Comparison of ENCODE assay signal across 17 cellular contexts in the genomic region with DNA sequence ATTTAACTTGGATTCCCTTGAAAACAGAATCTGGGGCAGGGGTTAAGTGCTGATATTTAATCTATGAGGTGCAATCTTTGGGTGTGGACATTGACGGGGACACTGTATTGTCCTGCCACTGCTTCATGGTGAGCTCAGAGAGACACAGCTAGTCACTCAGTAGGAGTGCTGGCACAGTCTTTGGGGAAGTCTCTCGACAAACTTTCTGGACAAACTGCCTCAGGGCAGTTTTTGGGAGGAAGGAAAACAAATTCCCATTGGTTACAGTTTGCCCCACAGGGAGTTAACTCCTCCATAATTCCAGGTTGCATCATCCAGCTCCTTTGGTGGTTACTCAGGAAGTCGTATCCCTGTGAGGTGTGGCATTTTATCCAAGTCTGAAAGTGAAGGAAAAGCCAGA. TPM values are rescaled to one million over a fixed set of nuclear protein-coding genes. Genes with fewer than 3 reads are reported as not detected.
DNase-seq lines count a peak whose midpoint lies in the region; ATAC-seq and TF ChIP-seq lines count a peak whose summit lies in the region.
"Had no signal": no experiment of that assay in that cellular context is flagged by ENCODE, and none has a peak within 500 bp of the region (broad histone marks: within the 10 kb centered on the region; RNA-seq: fewer than 3 reads in every experiment).

No MANE protein-coding gene starts in this region.

- H3K9me2 ChIP-seq in HCT116 (ENCODE audit: insufficient read depth): no peaks in the 10 kb centered on the region

- TF ChIP-seq POLR2A in HCT116 (IDR thresholded peaks at IDR 0.05; ENCODE audit: borderline replicate concordance, extremely low read depth, insufficient read depth, insufficient read length): no peak

- H3K27ac ChIP-seq in HCT116 (ENCODE audit: low read depth, low read length) (no peak overlapping the region), foreskin keratinocyte (no peak overlapping the region)

- H3K4me3 Mint-ChIP-seq in WTC11 (no peak overlapping the region), glutamatergic neuron (ENCODE audit: unreplicated experiment) (no peak overlapping the region)
- H3K4me3 Mint-ChIP-seq: activated T-cell treated with anti-CD3 and anti-CD28 coated beads, Interleukin-2, amount 50 U/mL, for 4 hours; dendritic cell treated with granulocyte-macrophage colony-stimulating factor and Interleukin-4, amounts not matched to agents 40 ng/mL and 50 ng/mL, for 4 days; T-helper 17 cell had no signal

- intact Hi-C loops in HCT116 (cut with micrococcal nuclease): loop anchor here (1.0 kb wide), 1 partner anchor 18 kb away; the partner anchor contains the start of genes HNRNPK and RMI1

- peak; percentile 46 for DNase-seq in AG09309 (ENCODE audit: low read depth)
- no peak for DNase-seq in HCT116 (ENCODE audit: low read depth, low spot score)
- no peak for DNase-seq in WTC11 (ENCODE audit: low spot score)
- DNase-seq in foreskin keratinocyte: peak; percentile 30 to 61
- DNase-seq in glutamatergic neuron: no peak
- DNase-seq: activated CD4-positive, alpha-beta T cell treated with anti-CD3 and anti-CD28 coated beads, Interleukin-2, amount 50 U/mL, for 1 hour; activated T-cell treated with anti-CD3 and anti-CD28 coated beads, Interleukin-2, amount 50 U/mL, for 4 hours; aorta; DMS153; foreskin melanocyte; NCI-H1092 treated with DMSO at 0.1 percent for 48 hours; NCI-H510A; T-helper 17 cell had no signal

- H3K36me3 Mint-ChIP-seq in WTC11: peaks cover 4% of the 10 kb centered on the region
- no peaks in the 10 kb centered on the region for H3K36me3 Mint-ChIP-seq in glutamatergic neuron (ENCODE audit: unreplicated experiment)

- no peak for TF ChIP-seq RAD21 in HCT116 (IDR thresholded peaks at IDR 0.05; ENCODE audit: low read depth)

- H3K27me3 ChIP-seq in HCT116 (ENCODE audit: insufficient read depth, low read length) (no peaks in the 10 kb centered on the region), foreskin keratinocyte (no peaks in the 10 kb centered on the region)

- H4K20me1 ChIP-seq in HCT116 (ENCODE audit: insufficient read depth): peaks cover 5% of the 10 kb centered on the region; the same call in 1 of the 2 replicates

- RAD21 ChIA-PET in HCT116 (lab: Charles Lee; ENCODE audit: low non-redundant PET in 1 of 2, low total read pairs in 2 of 2, uncharacterized antibody in 2 of 2, unreplicated experiment in 2 of 2): no interaction called here

- BruUV-seq in HCT116 (replicated peaks; lab: Mats Ljungman, UMichigan): no TSS peak

- H3K36me3 ChIP-seq in HCT116 (ENCODE audit: control insufficient read depth in 1 of 2, insufficient read depth in 2 of 2, low read length in 2 of 2): peaks cover 0 to 3% of the 10 kb centered on the region in 2 experiments; a peak in 1 of 4 replicates

- no peaks in the 10 kb centered on the region for H3K9me3 Mint-ChIP-seq in WTC11
- H3K9me3 Mint-ChIP-seq in glutamatergic neuron (ENCODE audit: unreplicated experiment): peaks cover 8% of the 10 kb centered on the region
- H3K9me3 Mint-ChIP-seq: activated T-cell treated with anti-CD3 and anti-CD28 coated beads, Interleukin-2, amount 50 U/mL, for 4 hours; dendritic cell treated with granulocyte-macrophage colony-stimulating factor and Interleukin-4, amounts not matched to agents 40 ng/mL and 50 ng/mL, for 4 days had no signal

- H3K9ac ChIP-seq in HCT116 (ENCODE audit: low read length): no peak overlapping the region

- no peak overlapping the region for H3K4me2 ChIP-seq in HCT116 (ENCODE audit: low read length)

- TF ChIP-seq CTCF in AG09309 (IDR thresholded peaks at IDR 0.05; ENCODE audit: control insufficient read depth, insufficient read depth, low read depth, low read length, missing control alignments) (no peak), HCT116 (IDR thresholded peaks at IDR 0.05 in 2 of 3, conservative IDR thresholded peaks at IDR 0.05 in 1 of 3; ENCODE audit: borderline replicate concordance in 1 of 3, insufficient read depth in 1 of 3, low read depth in 2 of 3, low read length in 2 of 3) (no peak), WTC11 (IDR thresholded peaks at IDR 0.05) (no peak), foreskin keratinocyte (conservative IDR thresholded peaks at IDR 0.05) (no peak), glutamatergic neuron (IDR thresholded peaks at IDR 0.05; ENCODE audit: partially characterized antibody, unreplicated experiment) (no peak)

- CTCF ChIA-PET in HCT116 (lab: Charles Lee): interaction anchor here (2.3 kb wide), 1 partner anchor 299 kb away, joined by 7 read pairs; no protein-coding TSS in a partner anchor
- CTCF ChIA-PET in WTC11 (lab: Charles Lee): interaction anchor here (1.4 kb wide), 1 partner anchor 42 kb away, joined by 7 read pairs; no protein-coding TSS in a partner anchor

- H3K27ac Mint-ChIP-seq in WTC11: no peak overlapping the region
- H3K27ac Mint-ChIP-seq in glutamatergic neuron (ENCODE audit: unreplicated experiment): no peak overlapping the region
- H3K27ac Mint-ChIP-seq: dendritic cell treated with granulocyte-macrophage colony-stimulating factor and Interleukin-4, amounts not matched to agents 40 ng/mL and 50 ng/mL, for 4 days had no signal

- ATAC-seq in HCT116: no peak
- ATAC-seq in WTC11: no peak
- peak; percentile 60 for ATAC-seq in foreskin keratinocyte
- no peak for ATAC-seq in HG02840 (IDR thresholded peaks at IDR 0.05; ENCODE audit: low FRiP score, unreplicated experiment)
- no peak for ATAC-seq in HG02588 (IDR thresholded peaks at IDR 0.05; ENCODE audit: unreplicated experiment)
- no peak for ATAC-seq in GM21515 (IDR thresholded peaks at IDR 0.05; ENCODE audit: unreplicated experiment)
- ATAC-seq: activated T-cell treated with anti-CD3 and anti-CD28 coated beads, Interleukin-2, amount 50 U/mL, for 4 hours; T-helper 17 cell had no signal

- no peaks in the 10 kb centered on the region for H3K79me2 ChIP-seq in HCT116 (ENCODE audit: insufficient read depth, low read length)

- H3K4me1 ChIP-seq in HCT116 (ENCODE audit: control insufficient read depth in 1 of 2, insufficient read depth in 2 of 2, low read length in 2 of 2) (peaks cover 5 to 6% of the 10 kb centered on the region in 2 experiments; a peak in 3 of 4 replicates), foreskin keratinocyte (no peaks in the 10 kb centered on the region)

- H3K4me1 Mint-ChIP-seq in WTC11 (peaks cover 2% of the 10 kb centered on the region), glutamatergic neuron (ENCODE audit: low read depth, unreplicated experiment) (peaks cover 14% of the 10 kb centered on the region)

- H3K4me3 ChIP-seq in AG09309 (ENCODE audit: control insufficient read depth, low read depth, low read length) (no peak overlapping the region), HCT116 (replicated peaks in 1 of 2; ENCODE audit: low read depth in 1 of 2, low read length in 2 of 2) (no peak overlapping the region)

- H3K27me3 Mint-ChIP-seq in WTC11 (ENCODE audit: low read depth) (peaks cover 10% of the 10 kb centered on the region), glutamatergic neuron (ENCODE audit: unreplicated experiment) (peaks cover 2% of the 10 kb centered on the region)
- H3K27me3 Mint-ChIP-seq: dendritic cell treated with granulocyte-macrophage colony-stimulating factor and Interleukin-4, amounts not matched to agents 40 ng/mL and 50 ng/mL, for 4 days; T-helper 17 cell had no signal

- POLR2A ChIA-PET in HCT116 (lab: Charles Lee): interaction anchor here (1.3 kb wide), 1 partner anchor 18 kb away, joined by 5 read pairs; the partner anchor contains the start of genes HNRNPK and RMI1
- POLR2A ChIA-PET in WTC11 (lab: Charles Lee): interaction anchor here (0.7 to 4.6 kb wide), 2 partner anchors 18 to 129 kb away, joined by 3 to 24 read pairs; partner anchors contain the start of genes HNRNPK and RMI1

- H2AFZ ChIP-seq in HCT116 (ENCODE audit: low read depth, low read length, poor library complexity, severe bottlenecking): no peak overlapping the region

- no peaks in the 10 kb centered on the region for H3K9me3 ChIP-seq in HCT116 (ENCODE audit: control insufficient read depth in 1 of 2, insufficient read depth in 1 of 2, low read depth in 1 of 2, low read length in 2 of 2)

TF ChIP-seq in HCT116, 20 proteins besides CTCF, POLR2A, EP300 and RAD21 (continues in another document):
- peak; percentile 62; the same call in 1 of the 2 replicates for TF ChIP-seq ATF3 (IDR thresholded peaks at IDR 0.05)
- 0 out of 2 replicates have a peak, but pooled peaks have one; percentile 20 for TF ChIP-seq SP1 (IDR thresholded peaks at IDR 0.05; ENCODE audit: low read depth)
- TF ChIP-seq CEBPB (IDR thresholded peaks at IDR 0.05; ENCODE audit: low read depth): peak; percentile 78
- TF ChIP-seq ZFX (IDR thresholded peaks at IDR 0.05): no peak

TF ChIP-seq in WTC11, 78 proteins besides CTCF, POLR2A, EP300 and RAD21:
- TF ChIP-seq, protein P1, sequence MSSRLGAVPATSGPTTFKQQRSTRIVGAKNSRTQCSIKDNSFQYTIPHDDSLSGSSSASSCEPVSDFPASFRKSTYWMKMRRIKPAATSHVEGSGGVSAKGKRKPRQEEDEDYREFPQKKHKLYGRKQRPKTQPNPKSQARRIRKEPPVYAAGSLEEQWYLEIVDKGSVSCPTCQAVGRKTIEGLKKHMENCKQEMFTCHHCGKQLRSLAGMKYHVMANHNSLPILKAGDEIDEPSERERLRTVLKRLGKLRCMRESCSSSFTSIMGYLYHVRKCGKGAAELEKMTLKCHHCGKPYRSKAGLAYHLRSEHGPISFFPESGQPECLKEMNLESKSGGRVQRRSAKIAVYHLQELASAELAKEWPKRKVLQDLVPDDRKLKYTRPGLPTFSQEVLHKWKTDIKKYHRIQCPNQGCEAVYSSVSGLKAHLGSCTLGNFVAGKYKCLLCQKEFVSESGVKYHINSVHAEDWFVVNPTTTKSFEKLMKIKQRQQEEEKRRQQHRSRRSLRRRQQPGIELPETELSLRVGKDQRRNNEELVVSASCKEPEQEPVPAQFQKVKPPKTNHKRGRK (CRISPR knock-in tag; IDR thresholded peaks at IDR 0.05; ENCODE audit: borderline replicate concordance): no peak
- TF ChIP-seq GABPB1 (CRISPR knock-in tag; IDR thresholded peaks at IDR 0.05): peak; percentile 62

RNA-seq across cellular contexts. Expression of gene HNRNPK, which starts 17.9 kb away (rescaled TPM):
- total RNA-seq in HCT116 (2021; ENCODE audit: unreplicated experiment) (624 TPM), WTC11 (2021) (634 to 723 TPM (median 640 TPM) in 3 replicates), foreskin keratinocyte (519 and 525 TPM in 2 replicates), glutamatergic neuron (ENCODE audit: unreplicated experiment) (763 TPM)
- 345 and 465 TPM in 2 replicates for polyA plus RNA-seq in HCT116 (2012)
- polyA plus RNA-seq in foreskin keratinocyte: 334 and 399 TPM in 2 replicates

RNA-seq across cellular contexts. Expression of gene RMI1, which starts 18.4 kb away (rescaled TPM):
- 26.8 TPM for total RNA-seq in HCT116 (2021; ENCODE audit: unreplicated experiment)
- polyA plus RNA-seq in HCT116 (2012): 5.7 and 8.4 TPM in 2 replicates
- total RNA-seq in WTC11 (2021): 23.9 to 26.7 TPM (median 25.8 TPM) in 3 replicates
- 14.4 and 16.4 TPM in 2 replicates for total RNA-seq in foreskin keratinocyte
- polyA plus RNA-seq in foreskin keratinocyte: 4.0 and 5.7 TPM in 2 replicates
- total RNA-seq in glutamatergic neuron (ENCODE audit: unreplicated experiment): 24.2 TPM

RNA-seq across cellular contexts. Expression of gene KIF27, which starts 40.9 kb away (rescaled TPM):
- total RNA-seq in HCT116 (2021; ENCODE audit: unreplicated experiment): 4.3 TPM
- 0.79 and 0.91 TPM in 2 replicates for polyA plus RNA-seq in HCT116 (2012)
- total RNA-seq in WTC11 (2021): 3.9 to 5.7 TPM (median 5.4 TPM) in 3 replicates
- total RNA-seq in foreskin keratinocyte: 2.8 and 3.9 TPM in 2 replicates
- 0.26 and 0.77 TPM in 2 replicates for polyA plus RNA-seq in foreskin keratinocyte
- total RNA-seq in glutamatergic neuron (ENCODE audit: unreplicated experiment): 4.2 TPM

Comparison
In these comparisons a context has a peak if more than half of its experiments do, and no peak if none do; other contexts are left out.
1. DNase-seq: peak in AG09309 (single experiment) and foreskin keratinocyte (2 of 2); none in HCT116 (single experiment), WTC11 (single experiment) and glutamatergic neuron (single experiment).